ENCODE assay signal across 15 cellular contexts in the genomic region with DNA sequence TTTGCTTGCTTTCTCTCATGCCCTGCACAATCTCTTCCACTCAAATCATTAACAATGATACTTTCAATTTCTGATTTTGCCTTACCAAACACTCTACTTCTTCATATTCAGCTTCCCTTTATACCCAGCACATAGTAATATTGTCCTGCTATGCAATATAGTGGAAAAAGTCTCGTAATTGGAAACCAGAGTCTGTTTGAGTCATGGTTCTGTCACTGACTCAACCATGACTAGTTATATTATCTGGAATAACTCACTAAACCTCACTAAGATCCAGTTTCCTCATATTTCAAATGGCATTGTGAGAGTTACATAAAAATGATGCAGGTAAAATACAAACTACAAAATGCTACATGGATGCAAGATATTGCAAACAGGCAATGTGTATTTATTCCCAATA.
DNase-seq lines count a peak whose midpoint lies in the region; ATAC-seq and TF ChIP-seq lines count a peak whose summit lies in the region.
"Had no signal": no experiment of that assay in that cellular context is flagged by ENCODE, and none has a peak within 500 bp of the region (broad histone marks: within the 10 kb centered on the region; RNA-seq: fewer than 3 reads in every experiment).

No MANE protein-coding gene starts in this region.

- H3K27ac Mint-ChIP-seq in HFFc6, result peak overlapping the region; percentile 56
- H3K27ac Mint-ChIP-seq: activated CD8-positive, alpha-beta memory T cell treated with anti-CD3 and anti-CD28 coated beads, Interleukin-2, amount 10 ng/mL, durations not matched to agents 7 days and 5 days; activated naive CD4-positive, alpha-beta T cell treated with anti-CD3 and anti-CD28 coated beads, Interleukin-2, amount 50 U/mL, for 24 hours had no signal

- TF ChIP-seq POLR2A in lower leg skin (IDR thresholded peaks at IDR 0.05), result no peak

- H3K36me3 Mint-ChIP-seq in HFFc6 (ENCODE audit: low read depth), result no peaks in the 10 kb centered on the region
- H3K36me3 Mint-ChIP-seq: activated CD8-positive, alpha-beta memory T cell treated with anti-CD3 and anti-CD28 coated beads, Interleukin-2, amount 10 ng/mL, durations not matched to agents 7 days and 5 days; activated naive CD4-positive, alpha-beta T cell treated with anti-CD3 and anti-CD28 coated beads, Interleukin-2, amount 50 U/mL, for 24 hours had no signal

- H3K4me3 ChIP-seq in ACC112 (ENCODE audit: low read depth, low read length), result no peak overlapping the region
- H3K4me3 ChIP-seq in foreskin fibroblast (ENCODE audit: low read depth in 1 of 2, low read length in 2 of 2), result no peak overlapping the region
- H3K4me3 ChIP-seq in aorta (ENCODE audit: low read length in 2 of 2), result no peak overlapping the region
- no peak overlapping the region for H3K4me3 ChIP-seq in lower leg skin (ENCODE audit: low read depth, poor library complexity, severe bottlenecking)
- H3K4me3 ChIP-seq: A549, coronary artery had no signal

- H3K27ac ChIP-seq in ACC112 (ENCODE audit: low read depth, low read length) (0 out of 2 replicates have a peak overlapping the region, but pooled peaks have one; percentile 4), aorta (ENCODE audit: low read depth in 1 of 2, low read length in 2 of 2) (no peak overlapping the region)
- H3K27ac ChIP-seq: A549, coronary artery had no signal

- H3K4me1 ChIP-seq in ACC112 (ENCODE audit: control insufficient read depth, insufficient read depth, low read length, unreplicated experiment) (peaks cover 10% of the 10 kb centered on the region), aorta (ENCODE audit: control insufficient read depth in 1 of 2, insufficient read depth in 2 of 2, low read length in 2 of 2) (no peaks in the 10 kb centered on the region)
- H3K4me1 ChIP-seq: A549 had no signal

- H3K4me1 Mint-ChIP-seq in HFFc6 (ENCODE audit: low read depth), result peaks cover 28% of the 10 kb centered on the region
- H3K4me1 Mint-ChIP-seq: activated CD8-positive, alpha-beta memory T cell treated with anti-CD3 and anti-CD28 coated beads, Interleukin-2, amount 10 ng/mL, durations not matched to agents 7 days and 5 days; activated naive CD4-positive, alpha-beta T cell treated with anti-CD3 and anti-CD28 coated beads, Interleukin-2, amount 50 U/mL, for 24 hours had no signal

- DNase-seq in HFFc6 (peak; percentile 58), amniotic stem cell (lab: John Stamatoyannopoulos, UW) (peak; percentile 64), foreskin fibroblast (peak; percentile 18 to 79), aorta (no peak), dermis blood vessel endothelial cell (no peak), lower leg skin (ENCODE audit: low spot score in 2 of 2) (no peak)
- DNase-seq: activated CD8-positive, alpha-beta memory T cell treated with anti-CD3 and anti-CD28 coated beads, Interleukin-2, amount 10 ng/mL, durations not matched to agents 7 days and 5 days; DMS 273 treated with DMSO at 0.1 percent for 48 hours; foreskin melanocyte; NCI-H2171 had no signal

- no peaks in the 10 kb centered on the region for H3K36me3 ChIP-seq in ACC112 (ENCODE audit: insufficient read depth, low read length)
- no peaks in the 10 kb centered on the region for H3K36me3 ChIP-seq in aorta (ENCODE audit: control insufficient read depth in 1 of 2, insufficient read depth in 2 of 2, low read length in 1 of 2)

- H3K4me3 Mint-ChIP-seq in HFFc6, result peak overlapping the region; percentile 57
- H3K4me3 Mint-ChIP-seq: activated CD8-positive, alpha-beta memory T cell treated with anti-CD3 and anti-CD28 coated beads, Interleukin-2, amount 10 ng/mL, durations not matched to agents 7 days and 5 days; activated naive CD4-positive, alpha-beta T cell treated with anti-CD3 and anti-CD28 coated beads, Interleukin-2, amount 50 U/mL, for 24 hours had no signal

- no peaks in the 10 kb centered on the region; the same call in 1 of the 2 replicates for H3K27me3 Mint-ChIP-seq in HFFc6 (ENCODE audit: insufficient read depth)
- H3K27me3 Mint-ChIP-seq: activated CD8-positive, alpha-beta memory T cell treated with anti-CD3 and anti-CD28 coated beads, Interleukin-2, amount 10 ng/mL, durations not matched to agents 7 days and 5 days; activated naive CD4-positive, alpha-beta T cell treated with anti-CD3 and anti-CD28 coated beads, Interleukin-2, amount 50 U/mL, for 24 hours had no signal

- TF ChIP-seq CTCF in HFFc6 (IDR thresholded peaks at IDR 0.05) (no peak), foreskin fibroblast (IDR thresholded peaks at IDR 0.05; ENCODE audit: low read depth, low read length) (no peak), lower leg skin (IDR thresholded peaks at IDR 0.05) (no peak)

- ATAC-seq in aorta (ENCODE audit: low FRiP score), result no peak
- ATAC-seq in GM19395 (IDR thresholded peaks at IDR 0.05; ENCODE audit: unreplicated experiment), result no peak
- ATAC-seq: A549; activated CD8-positive, alpha-beta memory T cell treated with anti-CD3 and anti-CD28 coated beads, Interleukin-2, amount 10 ng/mL, durations not matched to agents 7 days and 5 days had no signal

- WGBS in aorta, 2 donors, result 29 to 37% methylated on average over 1 of the region's 1 CpG
- WGBS in lower leg skin, 2 donors, result 35 to 62% methylated on average over 1 of the region's 1 CpG

- H3K9me3 Mint-ChIP-seq in HFFc6, result peaks cover 4% of the 10 kb centered on the region; the same call in 1 of the 2 replicates

- no peaks in the 10 kb centered on the region for H3K79me2 ChIP-seq in ACC112 (ENCODE audit: control insufficient read depth, insufficient read depth, low read length, unreplicated experiment)

- intact Hi-C loops in aorta (cut with DNase I) (no loop called here), lower leg skin (cut with DNase I; ENCODE audit: low total_unique reads) (no loop called here)

- no peaks in the 10 kb centered on the region for H3K9me3 ChIP-seq in aorta (ENCODE audit: control insufficient read depth, low read length)
- H3K9me3 ChIP-seq: A549 had no signal

- H3K27me3 ChIP-seq in ACC112 (ENCODE audit: insufficient read depth, low read length), result no peaks in the 10 kb centered on the region
- H3K27me3 ChIP-seq in aorta (ENCODE audit: control insufficient read depth in 1 of 2, insufficient read depth in 2 of 2, low read length in 1 of 2), result no peaks in the 10 kb centered on the region

- H2AFZ ChIP-seq in ACC112 (ENCODE audit: low read length, unreplicated experiment), result no peak overlapping the region

Comparison
In these comparisons a context has a peak if more than half of its experiments do, and no peak if none do; other contexts are left out.
1. DNase-seq: peak in HFFc6 (single experiment), amniotic stem cell (single experiment) and foreskin fibroblast (2 of 2); none in aorta (0 of 2), dermis blood vessel endothelial cell (single experiment) and lower leg skin (0 of 2).